ENCODE assay signal across 25 cellular contexts in genomic region chr11:2369320-2369719, GRCh38. TPM values are rescaled to one million over a fixed set of nuclear protein-coding genes. Genes with fewer than 3 reads are reported as not detected.
A peak's percentile ranks its signal among the peaks of the same experiment; 100 is the strongest.
DNase-seq lines count a peak whose midpoint lies in the region; ATAC-seq and TF ChIP-seq lines count a peak whose summit lies in the region.
"Had no signal": no experiment of that assay in that cellular context is flagged by ENCODE, and none has a peak within 500 bp of the region (broad histone marks: within the 10 kb centered on the region; RNA-seq: fewer than 3 reads in every experiment).

No MANE protein-coding gene starts in this region.

- H3K27me3 ChIP-seq in left ventricle myocardium inferior (ENCODE audit: low read depth) (no peaks in the 10 kb centered on the region), right lobe of liver (no peaks in the 10 kb centered on the region)
- H3K27me3 ChIP-seq: BE2C, SJCRH30 had no signal

- peaks cover 40% of the 10 kb centered on the region for H3K4me1 ChIP-seq in left ventricle myocardium inferior
- peaks cover 0 to 30% (median 12%) of the 10 kb centered on the region in 4 donors for H3K4me1 ChIP-seq in right lobe of liver
- H3K4me1 ChIP-seq: BE2C, SJCRH30 had no signal

- peaks cover 0 to 3% (median 0%) of the 10 kb centered on the region in 7 donors for H3K9me3 Mint-ChIP-seq in CD14-positive monocyte
- H3K9me3 Mint-ChIP-seq: CD4-positive, CD25-positive, alpha-beta regulatory T cell; H9 had no signal

- no peak for ATAC-seq in left ventricle myocardium superior
- peak; percentile 12 to 42 (median 34) for ATAC-seq in right lobe of liver
- ATAC-seq: Right ventricle myocardium inferior had no signal

- TF ChIP-seq CTCF in left ventricle myocardium inferior (IDR thresholded peaks at IDR 0.05; ENCODE audit: borderline replicate concordance) (no peak), CD14-positive monocyte (IDR thresholded peaks at IDR 0.05) (no peak), right lobe of liver (IDR thresholded peaks at IDR 0.05) (no peak)

- H3K9me3 ChIP-seq in left ventricle myocardium inferior (replicated peaks), result no peaks in the 10 kb centered on the region
- no peaks in the 10 kb centered on the region for H3K9me3 ChIP-seq in right lobe of liver
- H3K9me3 ChIP-seq: BE2C, SJCRH30 had no signal

- no peaks in the 10 kb centered on the region for H3K36me3 Mint-ChIP-seq in CD14-positive monocyte

- peaks cover 5% of the 10 kb centered on the region for H3K4me1 Mint-ChIP-seq in CD14-positive monocyte
- H3K4me1 Mint-ChIP-seq: H9 had no signal

- H3K4me3 Mint-ChIP-seq in CD14-positive monocyte, result no peak overlapping the region
- H3K4me3 Mint-ChIP-seq: H9 had no signal

- no peak for TF ChIP-seq POLR2A in right lobe of liver (IDR thresholded peaks at IDR 0.05)

- intact Hi-C loops in left ventricle myocardium inferior (cut with micrococcal nuclease) (no loop called here), left ventricle myocardium superior (cut with micrococcal nuclease) (no loop called here), CD14-positive monocyte (cut with micrococcal nuclease) (no loop called here), right lobe of liver (cut with DNase I) (no loop called here), posterior vena cava (cut with DNase I) (no loop called here)

- H3K27me3 Mint-ChIP-seq in CD14-positive monocyte (ENCODE audit: low read depth in 3 of 3), result peaks cover 11 to 37% (median 13%) of the 10 kb centered on the region in 3 donors
- H3K27me3 Mint-ChIP-seq: CD4-positive, CD25-positive, alpha-beta regulatory T cell; IgD-negative memory B cell had no signal

- WGBS in right lobe of liver (ENCODE audit: insufficient coverage, low coverage, low lambda C conversion rate, missing lambda C conversion rate), result 26% methylated on average over 10 of the region's 12 CpGs

- DNase-seq in left ventricle myocardium inferior, result no peak
- DNase-seq in left ventricle myocardium superior, result no peak
- DNase-seq in CD14-positive monocyte (ENCODE audit: low spot score), result peak; percentile 19
- DNase-seq in right lobe of liver, result peak in 1 of 3 donors; percentile 59
- DNase-seq in posterior vena cava (ENCODE audit: low spot score), result peak; percentile 56
- DNase-seq in stimulated activated CD4-positive, alpha-beta T cell treated with anti-CD3 and anti-CD28 coated beads, Interleukin-12 subunit alpha, Interleukin-12 subunit beta, amount 100 ng/mL, for 4 hours, result no peak
- DNase-seq in DMS 273 (lab: John Stamatoyannopoulos, UW; ENCODE audit: unreplicated experiment), result no peak
- DNase-seq in germinal center (ENCODE audit: low spot score), result no peak
- DNase-seq: 8988T; ACHN; BE2C; CD4-positive, CD25-positive, alpha-beta regulatory T cell; GM23248; H9; MM.1S; NCI-H2029; NCI-H446; NCI-H524 treated with DMSO at 0.1 percent for 48 hours; NCI-H774; NK-92 treated with Interleukin-12 subunit alpha and Interleukin-12 subunit beta, amount 100 ng/mL, for 24 hours; PC-9; SJCRH30 had no signal

- H3K27ac ChIP-seq in left ventricle myocardium inferior (replicated peaks), result peak overlapping the region; percentile 38
- H3K27ac ChIP-seq in right lobe of liver, result peak overlapping the region; percentile 71 to 96 (median 86)
- H3K27ac ChIP-seq: GM23248, KMS-11, PC-9, SJCRH30 had no signal

- no peak overlapping the region for H3K27ac Mint-ChIP-seq in CD14-positive monocyte
- H3K27ac Mint-ChIP-seq: CD4-positive, CD25-positive, alpha-beta regulatory T cell; H9; IgD-negative memory B cell had no signal

- no peaks in the 10 kb centered on the region for H3K36me3 ChIP-seq in left ventricle myocardium inferior
- H3K36me3 ChIP-seq in right lobe of liver, result no peaks in the 10 kb centered on the region
- H3K36me3 ChIP-seq: BE2C, SJCRH30 had no signal

- no peak overlapping the region for H3K4me3 ChIP-seq in left ventricle myocardium inferior
- no peak overlapping the region for H3K4me3 ChIP-seq in right lobe of liver
- H3K4me3 ChIP-seq: GM23248, PC-9, SJCRH30 had no signal

RNA-seq across cellular contexts. Expression of gene CD81, which starts 7.8 kb away (rescaled TPM):
- total RNA-seq in left ventricle myocardium inferior (412 TPM), left ventricle myocardium superior (653 TPM), right lobe of liver (100 to 1,000 TPM; 433 to 721 (median 528) TPM), posterior vena cava (100 to 1,000 TPM; 616 to 784 TPM)
- polyA plus RNA-seq in CD14-positive monocyte, result 10 to 100 TPM in 1 of 2 donors, 1 to 10 TPM in 1; 3.2 to 12.3 TPM

RNA-seq across cellular contexts. Expression of gene TSSC4, which starts 31.2 kb away (rescaled TPM):
- 31.7 TPM for total RNA-seq in left ventricle myocardium inferior
- total RNA-seq in left ventricle myocardium superior, result 34.8 TPM
- 10 to 100 TPM; 52.0 to 74.6 TPM for polyA plus RNA-seq in CD14-positive monocyte
- 10 to 100 TPM; 17.6 to 27.0 (median 19.5) TPM for total RNA-seq in right lobe of liver
- 10 to 100 TPM; 47.4 to 49.6 TPM for total RNA-seq in posterior vena cava

Comparison
In these comparisons a context has a peak if more than half of its experiments do, and no peak if none do; other contexts are left out.
1. DNase-seq: peak in CD14-positive monocyte (single experiment) and posterior vena cava (single experiment); none in left ventricle myocardium inferior (single experiment), left ventricle myocardium superior (single experiment), stimulated activated CD4-positive, alpha-beta T cell treated with anti-CD3 and anti-CD28 coated beads, Interleukin-12 subunit alpha, Interleukin-12 subunit beta, amount 100 ng/mL, for 4 hours (single experiment), DMS 273 (single experiment) and germinal center (single experiment).